8 cellular contexts compared by ENCODE assay signal in genomic region chr5:159772698-159773061, GRCh38.
DNase-seq lines count a peak whose midpoint lies in the region; ATAC-seq and TF ChIP-seq lines count a peak whose summit lies in the region.

No MANE protein-coding gene starts in this region.

- H3K27ac Mint-ChIP-seq in nephron, result peak overlapping the region in 1 of 3 experiments; percentile 2

- peak overlapping the region; percentile 42; the same call in 1 of the 2 replicates for H3K4me3 ChIP-seq in BE2C (ENCODE audit: low read depth, low read length)
- peak overlapping the region; percentile 45 for H3K4me3 ChIP-seq in HUES6 (ENCODE audit: low read depth, low read length)
- peak overlapping the region in 2 of 3 donors; percentile 42 to 65 for H3K4me3 ChIP-seq in breast epithelium

- H3K36me3 Mint-ChIP-seq in nephron (ENCODE audit: low read depth), result no peaks in the 10 kb centered on the region

- H3K9ac ChIP-seq in HUES6 (ENCODE audit: low read length), result no peak overlapping the region

- H3K9me3 Mint-ChIP-seq in nephron, result peaks cover 3% of the 10 kb centered on the region

- H3K36me3 ChIP-seq in BE2C (no peaks in the 10 kb centered on the region), HUES6 (ENCODE audit: control insufficient read depth, insufficient read depth, low read length) (no peaks in the 10 kb centered on the region), breast epithelium (no peaks in the 10 kb centered on the region)

- H3K27me3 Mint-ChIP-seq in nephron (ENCODE audit: low read depth), result peaks cover 32% of the 10 kb centered on the region

- TF ChIP-seq CTCF in BE2C (IDR thresholded peaks at IDR 0.05; ENCODE audit: low read depth, low read length) (no peak), breast epithelium (IDR thresholded peaks at IDR 0.05) (no peak), nephron (IDR thresholded peaks at IDR 0.05; ENCODE audit: unreplicated experiment in 3 of 3) (no peak)

- no peaks in the 10 kb centered on the region for H3K4me1 ChIP-seq in BE2C
- peaks cover 25% of the 10 kb centered on the region for H3K4me1 ChIP-seq in HUES6 (ENCODE audit: control insufficient read depth, insufficient read depth, low read length)
- H3K4me1 ChIP-seq in breast epithelium, result peaks cover 0 to 4% of the 10 kb centered on the region in 2 donors

- intact Hi-C loops in breast epithelium (cut with DNase I; ENCODE audit: low total_unique reads), result no loop called here

- ATAC-seq in GM19397 (IDR thresholded peaks at IDR 0.05; ENCODE audit: unreplicated experiment) (no peak), GM21786 (IDR thresholded peaks at IDR 0.05; ENCODE audit: unreplicated experiment) (no peak)

- H3K4me3 Mint-ChIP-seq in nephron, result peak overlapping the region; percentile 61 to 80 (median 78)

- no peak for TF ChIP-seq POLR2A in breast epithelium (IDR thresholded peaks at IDR 0.05)

- peaks cover 5% of the 10 kb centered on the region for H3K4me1 Mint-ChIP-seq in nephron

- H3K9me3 ChIP-seq in BE2C (no peaks in the 10 kb centered on the region), HUES6 (ENCODE audit: control insufficient read depth, insufficient read depth, low read depth, low read length) (no peaks in the 10 kb centered on the region), breast epithelium (no peaks in the 10 kb centered on the region)

- H3K27ac ChIP-seq in HUES6 (ENCODE audit: low read depth, low read length) (no peak overlapping the region), breast epithelium (no peak overlapping the region)

- DNase-seq in BE2C (no peak), breast epithelium (ENCODE audit: low spot score in 2 of 2) (no peak), NCI-H1417 (lab: John Stamatoyannopoulos, UW) (no peak), cortex of kidney (lab: John Stamatoyannopoulos, UW) (no peak)

- H3K27me3 ChIP-seq in BE2C (peaks cover 31% of the 10 kb centered on the region), HUES6 (ENCODE audit: control insufficient read depth, insufficient read depth, low read length) (peaks cover 21% of the 10 kb centered on the region), breast epithelium (peaks cover 0 to 15% of the 10 kb centered on the region in 2 donors)
